ENCODE assay signal across 22 cellular contexts in the genomic region with DNA sequence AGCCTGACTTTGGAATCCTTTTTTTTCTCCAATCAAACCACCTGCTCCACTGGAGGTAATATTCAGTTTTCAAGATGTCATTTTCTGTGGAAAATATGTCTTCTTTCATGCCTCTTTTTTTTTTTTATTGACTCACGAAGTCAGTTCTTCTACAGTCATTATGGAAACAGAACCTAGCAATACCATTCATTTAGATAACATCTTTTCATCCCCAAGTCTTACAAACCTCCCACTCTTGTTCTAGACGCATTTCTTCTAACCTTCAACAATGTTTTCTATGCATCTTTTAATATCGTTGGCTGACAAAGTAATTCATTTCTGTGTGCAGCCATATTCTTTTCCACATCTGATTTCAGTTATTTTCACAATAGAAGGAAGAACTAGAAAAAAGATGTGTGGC.
"Had no signal": no experiment of that assay in that cellular context is flagged by ENCODE, and none has a peak within 500 bp of the region (broad histone marks: within the 10 kb centered on the region; RNA-seq: fewer than 3 reads in every experiment).

No MANE protein-coding gene starts in this region.

- H3K27ac ChIP-seq: left ventricle myocardium inferior, ovary, right atrium auricular region, skin epidermis, suprapubic skin, thoracic aorta, tibial artery, upper lobe of right lung had no signal

- H3K9me3 Mint-ChIP-seq: natural killer cell treated with Interleukin-12 subunit alpha and Interleukin-12 subunit beta and Interleukin-15 and Interleukin-18, amount 100 ng/mL, for 72 hours; stimulated activated naive CD8-positive, alpha-beta T cell treated with anti-CD3 and anti-CD28 coated beads, Interleukin-15, Interleukin-2, amounts not matched to agents 100 ng/mL and 50 ng/mL, for 24 hours had no signal

- H3K27me3 ChIP-seq: ovary, right atrium auricular region, suprapubic skin, tibial artery, upper lobe of right lung had no signal

- H3K9me3 ChIP-seq: left ventricle myocardium inferior, mucosa of descending colon, ovary, right atrium auricular region, suprapubic skin, thoracic aorta, upper lobe of right lung had no signal

- DNase-seq: left ventricle myocardium inferior; midbrain; mucosa of descending colon; naive thymus-derived CD4-positive, alpha-beta T cell; ovary; stimulated activated CD4-positive, alpha-beta T cell treated with anti-CD3 and anti-CD28 coated beads, Interleukin-12 subunit alpha, Interleukin-12 subunit beta, amount 100 ng/mL, for 4 hours; stimulated activated CD4-positive, alpha-beta T cell treated with anti-CD3 and anti-CD28 coated beads, Interleukin-15, amount 100 ng/mL, for 24 hours; stimulated activated CD4-positive, alpha-beta T cell treated with anti-CD3 and anti-CD28 coated beads, Interleukin-2, amount 100 ng/mL, for 24 hours; stimulated activated CD4-positive, alpha-beta T cell treated with anti-CD3 and anti-CD28 coated beads, Interleukin-4, amount 100 ng/mL, for 1 hour; stimulated activated naive CD4-positive, alpha-beta T cell; tibial artery; trophoblast cell; upper lobe of right lung had no signal

- H3K4me3 ChIP-seq: left ventricle myocardium inferior, lung, mucosa of descending colon, ovary, right atrium auricular region, skin epidermis, suprapubic skin, thoracic aorta, tibial artery, upper lobe of right lung had no signal

- H3K36me3 Mint-ChIP-seq: natural killer cell treated with Interleukin-12 subunit alpha and Interleukin-12 subunit beta and Interleukin-15 and Interleukin-18, amount 100 ng/mL, for 72 hours had no signal

- H3K4me3 Mint-ChIP-seq: naive thymus-derived CD4-positive, alpha-beta T cell; natural killer cell treated with Interleukin-12 subunit alpha and Interleukin-12 subunit beta and Interleukin-15 and Interleukin-18, amount 100 ng/mL, for 72 hours; stimulated activated naive CD8-positive, alpha-beta T cell treated with anti-CD3 and anti-CD28 coated beads, Interleukin-15, Interleukin-2, amounts not matched to agents 100 ng/mL and 50 ng/mL, for 24 hours had no signal

- ATAC-seq: mucosa of descending colon; naive thymus-derived CD4-positive, alpha-beta T cell; natural killer cell treated with Interleukin-12 subunit alpha and Interleukin-12 subunit beta and Interleukin-15 and Interleukin-18, amount 100 ng/mL, for 72 hours; sciatic nerve; upper lobe of right lung had no signal

- H3K4me1 ChIP-seq: left ventricle myocardium inferior, right atrium auricular region, suprapubic skin, tibial artery, upper lobe of right lung had no signal

- H3K27ac Mint-ChIP-seq: naive thymus-derived CD4-positive, alpha-beta T cell; natural killer cell treated with Interleukin-12 subunit alpha and Interleukin-12 subunit beta and Interleukin-15 and Interleukin-18, amount 100 ng/mL, for 72 hours; progenitor cell of endocrine pancreas; stimulated activated naive CD8-positive, alpha-beta T cell treated with anti-CD3 and anti-CD28 coated beads, Interleukin-15, Interleukin-2, amounts not matched to agents 100 ng/mL and 50 ng/mL, for 24 hours had no signal

- H3K27me3 Mint-ChIP-seq: progenitor cell of endocrine pancreas; stimulated activated naive CD8-positive, alpha-beta T cell treated with anti-CD3 and anti-CD28 coated beads, Interleukin-15, Interleukin-2, amounts not matched to agents 100 ng/mL and 50 ng/mL, for 24 hours had no signal

- H3K36me3 ChIP-seq: left ventricle myocardium inferior, ovary, right atrium auricular region, suprapubic skin, thoracic aorta, tibial artery, upper lobe of right lung had no signal
